10 cellular contexts compared by ENCODE assay signal in genomic region chr2:1226766-1227165, GRCh38.
DNase-seq lines count a peak whose midpoint lies in the region; ATAC-seq and TF ChIP-seq lines count a peak whose summit lies in the region.
"Had no signal": no experiment of that assay in that cellular context is flagged by ENCODE, and none has a peak within 500 bp of the region (broad histone marks: within the 10 kb centered on the region; RNA-seq: fewer than 3 reads in every experiment).

No MANE protein-coding gene starts in this region.

- TF ChIP-seq POLR2A in gastroesophageal sphincter (IDR thresholded peaks at IDR 0.05), result no peak

- no peaks in the 10 kb centered on the region for H3K36me3 ChIP-seq in gastroesophageal sphincter

- peaks cover 0 to 7% (median 0%) of the 10 kb centered on the region in 3 donors for H3K4me1 ChIP-seq in gastroesophageal sphincter

- ATAC-seq in gastroesophageal sphincter, result no peak

- H3K9me3 ChIP-seq in gastroesophageal sphincter, result peaks cover 0 to 9% (median 0%) of the 10 kb centered on the region in 3 donors

- no peak overlapping the region for H3K27ac ChIP-seq in gastroesophageal sphincter

- no peak for TF ChIP-seq EP300 in gastroesophageal sphincter (IDR thresholded peaks at IDR 0.05)

- no peak for TF ChIP-seq CTCF in gastroesophageal sphincter (IDR thresholded peaks at IDR 0.05)

- no peak overlapping the region for H3K4me3 ChIP-seq in gastroesophageal sphincter

- 72 to 94% methylated on average over 3 of the region's 3 CpGs for WGBS in gastroesophageal sphincter (ENCODE audit: low coverage in 1 of 2), 2 donors

- DNase-seq in DMS153 (lab: John Stamatoyannopoulos, UW), result peak; percentile 76
- peak; percentile 90 for DNase-seq in NCI-H1105 treated with DMSO at 0.1 percent for 48 hours (lab: John Stamatoyannopoulos, UW)
- DNase-seq in NCI-H2107 (lab: John Stamatoyannopoulos, UW), result peak; percentile 18
- DNase-seq in NCI-H774 (lab: John Stamatoyannopoulos, UW), result peak; percentile 25
- DNase-seq in islet precursor cell, result no peak
- no peak for DNase-seq in DMS 273 treated with DMSO at 0.1 percent for 48 hours (lab: John Stamatoyannopoulos, UW)
- no peak for DNase-seq in NOMO-1 (lab: John Stamatoyannopoulos, UW; ENCODE audit: unreplicated experiment in 2 of 2)
- DNase-seq: GF-D8, KBM-7 had no signal

- no peaks in the 10 kb centered on the region for H3K27me3 ChIP-seq in gastroesophageal sphincter

Comparison
In these comparisons a context has a peak if more than half of its experiments do, and no peak if none do; other contexts are left out.
1. DNase-seq: peak in DMS153 (single experiment), NCI-H1105 treated with DMSO at 0.1 percent for 48 hours (single experiment), NCI-H2107 (single experiment) and NCI-H774 (single experiment); none in islet precursor cell (single experiment), DMS 273 treated with DMSO at 0.1 percent for 48 hours (single experiment) and NOMO-1 (0 of 2).